Comparison of ENCODE assay signal across 8 cellular contexts in the genomic region with DNA sequence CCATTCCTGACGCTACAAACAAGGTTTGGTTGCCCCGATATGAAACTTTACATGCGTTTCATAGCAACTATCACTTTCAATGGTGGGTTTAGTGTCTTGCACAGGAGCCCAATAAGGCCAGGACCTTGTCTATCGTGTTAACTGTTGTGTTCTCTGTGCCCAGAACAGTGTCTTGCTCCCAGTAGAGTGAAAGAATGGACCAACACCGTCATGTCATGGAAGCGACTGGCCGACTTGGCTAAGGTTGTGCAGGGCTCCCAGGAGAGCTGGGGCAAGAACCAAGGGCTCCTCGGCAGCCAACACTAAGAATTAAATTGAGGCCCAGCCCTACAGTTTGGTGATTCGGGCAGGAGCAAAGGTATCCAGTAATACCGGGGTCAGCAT. TPM values are rescaled to one million over a fixed set of nuclear protein-coding genes. Genes with fewer than 3 reads are reported as not detected.
A peak's percentile ranks its signal among the peaks of the same experiment; 100 is the strongest.
DNase-seq lines count a peak whose midpoint lies in the region; ATAC-seq and TF ChIP-seq lines count a peak whose summit lies in the region.

No MANE protein-coding gene starts in this region.

- peaks cover 26% of the 10 kb centered on the region for H3K27me3 Mint-ChIP-seq in neural crest cell (ENCODE audit: low read depth)

- H3K4me1 ChIP-seq in BLaER1, result no peaks in the 10 kb centered on the region
- H3K4me1 ChIP-seq in SJSA1 (replicated peaks), result peaks cover 15% of the 10 kb centered on the region
- no peaks in the 10 kb centered on the region for H3K4me1 ChIP-seq in esophagus (ENCODE audit: control insufficient read depth in 2 of 2, insufficient read depth in 2 of 2, low read length in 1 of 2)

- POLR2A ChIA-PET in HEK293T (lab: Yijun Ruan, JAX), result interaction anchor here (1.2 to 2.8 kb wide), 4 partner anchors 20 to 235 kb away, joined by 3 to 8 read pairs (median 4); a partner anchor contains a TSS

- H4K20me1 ChIP-seq in BLaER1, result no peaks in the 10 kb centered on the region; the same call in 1 of the 2 replicates

- CTCF ChIA-PET in HEK293T (lab: Yijun Ruan, JAX), result interaction anchor here (1.1 to 2.0 kb wide), 2 partner anchors 29 to 147 kb away, joined by 3 to 4 read pairs; a partner anchor contains a TSS

- H3K27ac ChIP-seq in BLaER1, result no peak overlapping the region
- H3K27ac ChIP-seq in SJSA1, result no peak overlapping the region
- H3K27ac ChIP-seq in esophagus (ENCODE audit: low read depth in 2 of 2, low read length in 1 of 2), result peak overlapping the region; percentile 92 to 96

- H3K27ac Mint-ChIP-seq in neural crest cell (ENCODE audit: unreplicated experiment), result no peak overlapping the region

- no peak overlapping the region for H3K9ac ChIP-seq in BLaER1

- no peaks in the 10 kb centered on the region for H3K9me3 Mint-ChIP-seq in neural crest cell

- no peak for DNase-seq in SJSA1 (ENCODE audit: low read depth in 1 of 2, low spot score in 2 of 2)
- DNase-seq in neural crest cell (ENCODE audit: low read depth, low spot score), result no peak
- no peak for DNase-seq in middle frontal gyrus (ENCODE audit: extremely low spot score, low spot score)
- DNase-seq in HEK293T (ENCODE audit: extremely low spot score), result no peak
- DNase-seq in NCI-H446 treated with DMSO at 0.1 percent for 48 hours (lab: John Stamatoyannopoulos, UW), result no peak

- peak overlapping the region; percentile 74 for H3K4me3 Mint-ChIP-seq in neural crest cell

- H3K4me3 ChIP-seq in BLaER1 (no peak overlapping the region), SJSA1 (peak overlapping the region; percentile 52), esophagus (ENCODE audit: low read depth in 1 of 2, low read length in 2 of 2) (peak overlapping the region; percentile 62 to 76)

- WGBS in esophagus, 2 donors, result 32 to 40% methylated on average over 10 of the region's 10 CpGs

- H3K9me3 ChIP-seq in BLaER1, result peaks cover 8% of the 10 kb centered on the region; the same call in 1 of the 2 replicates
- peaks cover 2% of the 10 kb centered on the region; the same call in 1 of the 2 replicates for H3K9me3 ChIP-seq in SJSA1 (replicated peaks)
- no peaks in the 10 kb centered on the region for H3K9me3 ChIP-seq in esophagus (ENCODE audit: control insufficient read depth in 2 of 2, insufficient read depth in 1 of 2, low read depth in 1 of 2, low read length in 1 of 2)

- no peaks in the 10 kb centered on the region for H3K36me3 ChIP-seq in BLaER1
- H3K36me3 ChIP-seq in SJSA1, result no peaks in the 10 kb centered on the region
- no peaks in the 10 kb centered on the region for H3K36me3 ChIP-seq in esophagus (ENCODE audit: control insufficient read depth in 2 of 2, insufficient read depth in 2 of 2, low read length in 1 of 2)

- H3K27me3 ChIP-seq in BLaER1 (peaks cover 52% of the 10 kb centered on the region), SJSA1 (replicated peaks) (no peaks in the 10 kb centered on the region), esophagus (ENCODE audit: control insufficient read depth in 1 of 2, insufficient read depth in 2 of 2, low read length in 2 of 2) (no peaks in the 10 kb centered on the region)

- peak overlapping the region; percentile 38; the same call in 1 of the 2 replicates for H3K4me2 ChIP-seq in BLaER1

- peaks cover 17% of the 10 kb centered on the region for H3K4me1 Mint-ChIP-seq in neural crest cell

- no peak for TF ChIP-seq CTCF in neural crest cell (conservative IDR thresholded peaks at IDR 0.05)

- no peaks in the 10 kb centered on the region for H3K36me3 Mint-ChIP-seq in neural crest cell (ENCODE audit: low read depth)

- no peak for ATAC-seq in HG03139 (IDR thresholded peaks at IDR 0.05; ENCODE audit: unreplicated experiment)

TF ChIP-seq in HEK293T, 16 proteins besides CTCF, POLR2A, EP300 and RAD21:
- TF ChIP-seq ZNF384 (IDR thresholded peaks at IDR 0.05), result no peak
- TF ChIP-seq HDGF (IDR thresholded peaks at IDR 0.05; ENCODE audit: borderline replicate concordance), result no peak
- no peak for TF ChIP-seq TARDBP (IDR thresholded peaks at IDR 0.05)
- no peak for TF ChIP-seq CTBP1 (IDR thresholded peaks at IDR 0.05; ENCODE audit: borderline replicate concordance)
- TF ChIP-seq FOXK2 (IDR thresholded peaks at IDR 0.05), result no peak
- no peak for TF ChIP-seq NFRKB (IDR thresholded peaks at IDR 0.05)
- no peak for TF ChIP-seq BHLHE40 (IDR thresholded peaks at IDR 0.05; ENCODE audit: borderline replicate concordance)
- no peak for TF ChIP-seq ELF4 (IDR thresholded peaks at IDR 0.05)
- no peak for TF ChIP-seq FOXM1 (IDR thresholded peaks at IDR 0.05; ENCODE audit: borderline replicate concordance)
- TF ChIP-seq, protein P1, sequence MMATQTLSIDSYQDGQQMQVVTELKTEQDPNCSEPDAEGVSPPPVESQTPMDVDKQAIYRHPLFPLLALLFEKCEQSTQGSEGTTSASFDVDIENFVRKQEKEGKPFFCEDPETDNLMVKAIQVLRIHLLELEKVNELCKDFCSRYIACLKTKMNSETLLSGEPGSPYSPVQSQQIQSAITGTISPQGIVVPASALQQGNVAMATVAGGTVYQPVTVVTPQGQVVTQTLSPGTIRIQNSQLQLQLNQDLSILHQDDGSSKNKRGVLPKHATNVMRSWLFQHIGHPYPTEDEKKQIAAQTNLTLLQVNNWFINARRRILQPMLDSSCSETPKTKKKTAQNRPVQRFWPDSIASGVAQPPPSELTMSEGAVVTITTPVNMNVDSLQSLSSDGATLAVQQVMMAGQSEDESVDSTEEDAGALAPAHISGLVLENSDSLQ (IDR thresholded peaks at IDR 0.05), result no peak
- TF ChIP-seq ARNT (IDR thresholded peaks at IDR 0.05), result no peak
- TF ChIP-seq FOXA1 (IDR thresholded peaks at IDR 0.05), result no peak
- no peak for TF ChIP-seq LEF1 (IDR thresholded peaks at IDR 0.05; ENCODE audit: borderline replicate concordance)

RNA-seq across cellular contexts. Expression of a gene that starts 0.5 kb away (rescaled TPM):
- 0.25 and 0.32 TPM in 2 replicates for total RNA-seq in SJSA1 (2014; rRNA removed; shearing (Covaris generic))
- 10 to 100 TPM; 10.6 to 11.6 TPM for polyA plus RNA-seq in esophagus
- total RNA-seq in neural crest cell, result 1.9 and 2.3 TPM in 2 replicates

RNA-seq across cellular contexts. Expression of a gene that starts 29.6 kb away (rescaled TPM):
- 311 and 438 TPM in 2 replicates for total RNA-seq in SJSA1 (2014; rRNA removed; shearing (Covaris generic))
- polyA plus RNA-seq in esophagus, result 10 to 100 TPM; 81.1 to 91.8 TPM
- 218 and 219 TPM in 2 replicates for total RNA-seq in neural crest cell

Comparison
In these comparisons a context has a peak if more than half of its experiments do, and no peak if none do; other contexts are left out.
1. H3K27ac ChIP-seq: peak in esophagus (2 of 2); none in BLaER1 (single experiment) and SJSA1 (single experiment).